ENCODE assay signal across 2 cellular contexts in the genomic region with DNA sequence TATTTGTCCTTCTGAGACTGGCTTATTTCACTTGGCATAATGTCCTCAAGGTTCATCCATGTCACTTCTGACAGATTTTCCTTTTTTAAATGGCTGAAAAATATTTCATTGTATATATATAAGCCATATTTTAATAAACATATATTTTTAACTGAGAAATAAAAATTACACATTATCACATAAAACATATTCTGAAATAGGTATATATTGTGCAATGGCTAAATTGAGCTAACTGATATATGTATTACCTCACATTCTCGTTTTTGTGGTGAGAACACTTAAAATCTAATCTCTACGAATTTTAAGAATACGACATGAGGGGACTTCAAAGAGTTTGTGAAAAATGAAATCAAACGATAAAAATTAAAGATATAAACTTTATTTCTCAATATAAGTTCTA.
A peak's percentile ranks its signal among the peaks of the same experiment; 100 is the strongest.
TF ChIP-seq lines count a peak whose summit lies in the region.

No MANE protein-coding gene starts in this region.

TF ChIP-seq in HepG2, 621 proteins besides CTCF, POLR2A, EP300 and RAD21:
- TF ChIP-seq MTF1 (CRISPR knock-in tag; IDR thresholded peaks at IDR 0.05), result no peak
- TF ChIP-seq ZBTB3 (CRISPR knock-in tag; IDR thresholded peaks at IDR 0.05; ENCODE audit: borderline replicate concordance, low read depth), result no peak
- no peak for TF ChIP-seq RBFOX2 (IDR thresholded peaks at IDR 0.05; ENCODE audit: low read depth, low read length)
- no peak for TF ChIP-seq ZNF737 (CRISPR knock-in tag; IDR thresholded peaks at IDR 0.05; ENCODE audit: borderline replicate concordance)
- TF ChIP-seq SRF (IDR thresholded peaks at IDR 0.05; ENCODE audit: low read depth, low read length), result no peak
- TF ChIP-seq CEBPB (IDR thresholded peaks at IDR 0.05; ENCODE audit: borderline replicate concordance, low read depth, low read length), result peak; percentile 23; the same call in 1 of the 2 replicates
TF ChIP-seq in HepG2: peak in this region for 1.

TF ChIP-seq in K562, 482 proteins besides CTCF, POLR2A, EP300 and RAD21:
- peak; percentile 60 for TF ChIP-seq CEBPB (tag; IDR thresholded peaks at IDR 0.05)
- TF ChIP-seq ZNF57 (CRISPR knock-in tag; IDR thresholded peaks at IDR 0.05), result no peak
- no peak for TF ChIP-seq CEBPG (CRISPR knock-in tag; IDR thresholded peaks at IDR 0.05)
- peak in 1 of 2 experiments; percentile 72; a peak in 1 of 4 replicates for TF ChIP-seq CEBPG (tag; conservative IDR thresholded peaks at IDR 0.05 in 1 of 2, IDR thresholded peaks at IDR 0.05 in 1 of 2)
